Comparison of ENCODE assay signal across 8 cellular contexts in the genomic region with DNA sequence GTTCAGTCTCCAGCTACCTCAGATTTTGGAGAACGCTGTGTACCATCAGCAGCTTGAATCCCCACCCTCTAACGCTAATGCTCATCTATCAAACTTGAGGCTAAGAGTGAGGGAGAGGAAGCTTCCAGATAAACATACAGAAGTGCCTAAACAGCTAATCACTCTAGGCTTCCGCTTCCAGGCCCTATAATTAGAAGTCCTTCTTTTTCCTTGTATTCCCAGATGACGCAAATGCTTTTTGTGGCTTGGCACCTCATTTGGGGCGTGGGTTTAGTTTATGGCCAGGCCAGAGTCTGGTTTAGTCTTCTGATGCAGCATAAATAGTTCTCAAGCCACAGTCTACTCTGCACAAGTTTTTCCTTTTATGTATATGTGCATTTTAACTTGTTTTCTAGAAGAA.
DNase-seq lines count a peak whose midpoint lies in the region; ATAC-seq lines count a peak whose summit lies in the region.

No MANE protein-coding gene starts in this region.

- DNase-seq in GM03348 (ENCODE audit: low spot score) (peak; percentile 75), UCSD-AML1 (lab: John Stamatoyannopoulos, UW; ENCODE audit: unreplicated experiment) (peak; percentile 38), glomerular endothelial cell (ENCODE audit: extremely low read depth, low read depth, low spot score) (peak; percentile 48), sciatic nerve (ENCODE audit: low spot score) (peak; percentile 66), NCI-H82 treated with DMSO at 0.1 percent for 48 hours (lab: John Stamatoyannopoulos, UW; ENCODE audit: unreplicated experiment) (no peak), KG1 (lab: John Stamatoyannopoulos, UW) (no peak)
- DNase-seq in stimulated activated naive CD4-positive, alpha-beta T cell (lab: John Stamatoyannopoulos, UW), result no peak

- ATAC-seq in sciatic nerve, result peak; percentile 93
- no peak for ATAC-seq in HG03095 (IDR thresholded peaks at IDR 0.05; ENCODE audit: unreplicated experiment)

- intact Hi-C loops in sciatic nerve (cut with DNase I), result no loop called here

Comparison
In these comparisons a context has a peak if more than half of its experiments do, and no peak if none do; other contexts are left out.
1. DNase-seq: peak in GM03348 (single experiment), UCSD-AML1 (single experiment), glomerular endothelial cell (single experiment) and sciatic nerve (single experiment); none in stimulated activated naive CD4-positive, alpha-beta T cell (0 of 6), NCI-H82 treated with DMSO at 0.1 percent for 48 hours (single experiment) and KG1 (single experiment).